22 cellular contexts compared by ENCODE assay signal in genomic region chr12:132395908-132396305, GRCh38.
"Had no signal": no experiment of that assay in that cellular context is flagged by ENCODE, and none has a peak within 500 bp of the region (broad histone marks: within the 10 kb centered on the region; RNA-seq: fewer than 3 reads in every experiment).

No MANE protein-coding gene starts in this region.

- DNase-seq: activated CD4-positive, alpha-beta memory T cell treated with anti-CD3 and anti-CD28 coated beads for 36 hours; activated naive CD4-positive, alpha-beta T cell treated with anti-CD3 and anti-CD28 coated beads, Interleukin-2, amount 10 ng/mL, durations not matched to agents 7 days and 5 days; activated naive CD8-positive, alpha-beta T cell treated with anti-CD3 and anti-CD28 coated beads, Interleukin-2, amount 50 U/mL, for 24 hours; activated T-cell treated with anti-CD3 and anti-CD28 coated beads, Interleukin-2, amount 50 U/mL, for 24 hours; aorta; brain microvascular endothelial cell; cortex of kidney; effector CD4-positive, alpha-beta T cell; kidney glomerular epithelial cell; nucleus accumbens; retina; stimulated activated CD4-positive, alpha-beta T cell treated with anti-CD3 and anti-CD28 coated beads, Interleukin-4, amount 100 ng/mL, for 1 hour; stomach had no signal

- H3K4me3 ChIP-seq: gastroesophageal sphincter, heart left ventricle, skin epidermis, stomach, upper lobe of left lung had no signal

- ATAC-seq: activated naive CD8-positive, alpha-beta T cell treated with anti-CD3 and anti-CD28 coated beads, Interleukin-2, amount 50 U/mL, for 24 hours; esophagus mucosa; gastroesophageal sphincter; heart left ventricle had no signal

- H3K4me3 Mint-ChIP-seq: activated CD4-positive, alpha-beta memory T cell treated with anti-CD3 and anti-CD28 coated beads for 36 hours; activated naive CD4-positive, alpha-beta T cell treated with anti-CD3 and anti-CD28 coated beads, Interleukin-2, amount 10 ng/mL, durations not matched to agents 7 days and 5 days; activated naive CD8-positive, alpha-beta T cell treated with anti-CD3 and anti-CD28 coated beads, Interleukin-2, amount 50 U/mL, for 24 hours; activated T-cell treated with anti-CD3 and anti-CD28 coated beads, Interleukin-2, amount 50 U/mL, for 24 hours; central memory CD8-positive, alpha-beta T cell; mesothelial cell of epicardium; nephron had no signal

- H3K27ac ChIP-seq: brain microvascular endothelial cell, gastroesophageal sphincter, heart left ventricle, skin epidermis, stomach, upper lobe of left lung had no signal

- H3K9me3 ChIP-seq: gastroesophageal sphincter, heart left ventricle, stomach had no signal

- H3K4me1 Mint-ChIP-seq: activated naive CD4-positive, alpha-beta T cell treated with anti-CD3 and anti-CD28 coated beads, Interleukin-2, amount 10 ng/mL, durations not matched to agents 7 days and 5 days; activated naive CD8-positive, alpha-beta T cell treated with anti-CD3 and anti-CD28 coated beads, Interleukin-2, amount 50 U/mL, for 24 hours; central memory CD8-positive, alpha-beta T cell had no signal

- H3K27ac Mint-ChIP-seq: activated CD4-positive, alpha-beta memory T cell treated with anti-CD3 and anti-CD28 coated beads for 36 hours; activated naive CD4-positive, alpha-beta T cell treated with anti-CD3 and anti-CD28 coated beads, Interleukin-2, amount 10 ng/mL, durations not matched to agents 7 days and 5 days; activated naive CD8-positive, alpha-beta T cell treated with anti-CD3 and anti-CD28 coated beads, Interleukin-2, amount 50 U/mL, for 24 hours; activated T-cell treated with anti-CD3 and anti-CD28 coated beads, Interleukin-2, amount 50 U/mL, for 24 hours; activated T-helper 2 cell treated with anti-CD3 and anti-CD28 coated beads, Interferon-gamma antibody, Interleukin-2, Interleukin-4, amounts not matched to agents 10 μg/mL and 5 μg/mL and 100 μg/mL, durations not matched to agents 14 hours and 24 hours and 36 hours; mesothelial cell of epicardium had no signal

- H3K4me1 ChIP-seq: gastroesophageal sphincter, heart left ventricle, upper lobe of left lung had no signal

- H3K9me3 Mint-ChIP-seq: central memory CD8-positive, alpha-beta T cell; mesothelial cell of epicardium had no signal

- H3K36me3 ChIP-seq: brain microvascular endothelial cell, gastroesophageal sphincter, heart left ventricle, stomach, upper lobe of left lung had no signal

- H3K36me3 Mint-ChIP-seq: activated CD4-positive, alpha-beta memory T cell treated with anti-CD3 and anti-CD28 coated beads for 36 hours; activated naive CD4-positive, alpha-beta T cell treated with anti-CD3 and anti-CD28 coated beads, Interleukin-2, amount 10 ng/mL, durations not matched to agents 7 days and 5 days; mesothelial cell of epicardium had no signal
